ENCODE assay signal across 9 cellular contexts in genomic region chr13:74335370-74335769, GRCh38.
"Had no signal": no experiment of that assay in that cellular context is flagged by ENCODE, and none has a peak within 500 bp of the region (broad histone marks: within the 10 kb centered on the region; RNA-seq: fewer than 3 reads in every experiment).

No MANE protein-coding gene starts in this region.

- H3K4me1 ChIP-seq: HAP-1 had no signal

- H3K36me3 ChIP-seq: HAP-1 had no signal

- DNase-seq: GM23248, GOT3, H7, H9, HCEC 1CT, HFFc6 had no signal

- H3K9me3 ChIP-seq: HAP-1 had no signal

- H3K4me3 ChIP-seq: GM23248, GM23338, HAP-1 had no signal

- H3K27ac ChIP-seq: GM23248 had no signal

- ATAC-seq: GM23338, HCT116 had no signal
